33 cellular contexts compared by ENCODE assay signal in genomic region chr5:1934056-1934394, GRCh38. TPM values are rescaled to one million over a fixed set of nuclear protein-coding genes. Genes with fewer than 3 reads are reported as not detected.
"Had no signal": no experiment of that assay in that cellular context is flagged by ENCODE, and none has a peak within 500 bp of the region (broad histone marks: within the 10 kb centered on the region; RNA-seq: fewer than 3 reads in every experiment).

No MANE protein-coding gene starts in this region.

- H3K27ac ChIP-seq: Peyer's patch, SJSA1 had no signal

- H3K9me3 Mint-ChIP-seq: activated CD4-positive, alpha-beta memory T cell treated with anti-CD3 and anti-CD28 coated beads for 36 hours; activated naive CD4-positive, alpha-beta T cell treated with anti-CD3 and anti-CD28 coated beads, Interleukin-2, amount 10 ng/mL, durations not matched to agents 7 days and 5 days; activated naive CD8-positive, alpha-beta T cell treated with anti-CD3 and anti-CD28 coated beads, Interleukin-2, amount 50 U/mL, for 24 hours; T-helper 1 cell treated with Interleukin-12 subunit alpha and Interleukin-12 subunit beta and Interleukin-4 antibody, amounts not matched to agents 30 μg/mL and 1 μg/mL, for 36 hours; T-helper 2 cell treated with Interferon-gamma antibody and Interleukin-4, amounts not matched to agents 5 μg/mL and 100 μg/mL, for 36 hours had no signal

- H3K4me3 ChIP-seq: Peyer's patch, SJSA1 had no signal

- H3K9me3 ChIP-seq: SK-N-SH had no signal

- H3K36me3 Mint-ChIP-seq: activated CD4-positive, alpha-beta memory T cell treated with anti-CD3 and anti-CD28 coated beads for 36 hours; activated CD8-positive, alpha-beta memory T cell treated with anti-CD3 and anti-CD28 coated beads, Interleukin-2, amount 10 ng/mL, durations not matched to agents 7 days and 5 days; activated naive CD4-positive, alpha-beta T cell treated with anti-CD3 and anti-CD28 coated beads, Interleukin-2, amount 10 ng/mL, durations not matched to agents 7 days and 5 days; activated naive CD8-positive, alpha-beta T cell; brain had no signal

- H3K36me3 ChIP-seq: Peyer's patch, SJSA1 had no signal

- H3K4me1 Mint-ChIP-seq: activated CD4-positive, alpha-beta T cell treated with anti-CD3 and anti-CD28 coated beads for 36 hours; activated CD8-positive, alpha-beta memory T cell treated with anti-CD3 and anti-CD28 coated beads, Interleukin-2, amount 10 ng/mL, durations not matched to agents 7 days and 5 days; activated naive CD4-positive, alpha-beta T cell treated with anti-CD3 and anti-CD28 coated beads, Interleukin-2, amount 10 ng/mL, durations not matched to agents 7 days and 5 days; activated naive CD8-positive, alpha-beta T cell treated with anti-CD3 and anti-CD28 coated beads, Interleukin-2, amount 50 U/mL, for 24 hours; brain had no signal

- H3K4me2 ChIP-seq: SK-N-SH had no signal

- H3K4me3 Mint-ChIP-seq: activated CD4-positive, alpha-beta memory T cell treated with anti-CD3 and anti-CD28 coated beads for 36 hours; activated CD4-positive, alpha-beta T cell treated with anti-CD3 and anti-CD28 coated beads for 36 hours; activated CD8-positive, alpha-beta memory T cell treated with anti-CD3 and anti-CD28 coated beads, Interleukin-2, amount 10 ng/mL, durations not matched to agents 7 days and 5 days; activated naive CD4-positive, alpha-beta T cell treated with anti-CD3 and anti-CD28 coated beads, Interleukin-2, amount 10 ng/mL, durations not matched to agents 7 days and 5 days; activated naive CD8-positive, alpha-beta T cell; activated naive CD8-positive, alpha-beta T cell treated with anti-CD3 and anti-CD28 coated beads, Interleukin-2, amount 50 U/mL, for 24 hours; brain; T-helper 1 cell treated with Interleukin-12 subunit alpha and Interleukin-12 subunit beta and Interleukin-4 antibody, amounts not matched to agents 30 μg/mL and 1 μg/mL, for 36 hours; T-helper 2 cell treated with Interferon-gamma antibody and Interleukin-4, amounts not matched to agents 5 μg/mL and 100 μg/mL, for 36 hours had no signal

- H3K9ac ChIP-seq: SK-N-SH had no signal

- H3K4me1 ChIP-seq: SJSA1 had no signal

- ATAC-seq: activated CD4-positive, alpha-beta T cell treated with anti-CD3 and anti-CD28 coated beads for 36 hours; activated CD8-positive, alpha-beta memory T cell treated with anti-CD3 and anti-CD28 coated beads, Interleukin-2, amount 10 ng/mL, durations not matched to agents 7 days and 5 days; activated naive CD8-positive, alpha-beta T cell treated with anti-CD3 and anti-CD28 coated beads, Interleukin-2, amount 50 U/mL, for 24 hours had no signal

- DNase-seq: activated CD4-positive, alpha-beta memory T cell treated with anti-CD3 and anti-CD28 coated beads for 36 hours; activated CD4-positive, alpha-beta T cell treated with anti-CD3 and anti-CD28 coated beads for 36 hours; activated CD4-positive, alpha-beta T cell treated with anti-CD3 and anti-CD28 coated beads, Interleukin-2, amount 50 U/mL, for 1 hour; activated CD8-positive, alpha-beta memory T cell treated with anti-CD3 and anti-CD28 coated beads for 24 hours; activated CD8-positive, alpha-beta memory T cell treated with anti-CD3 and anti-CD28 coated beads, Interleukin-2, amount 10 ng/mL, durations not matched to agents 7 days and 5 days; activated CD8-positive, alpha-beta memory T cell treated with anti-CD3 and anti-CD28 coated beads, Interleukin-2, amount 50 U/mL, for 48 hours; activated effector memory CD4-positive, alpha-beta T cell treated with Interleukin-2 at 50 U/mL for 16 hours; activated naive CD4-positive, alpha-beta T cell treated with anti-CD3 and anti-CD28 coated beads, Interleukin-2, amount 10 ng/mL, durations not matched to agents 7 days and 5 days; activated naive CD8-positive, alpha-beta T cell treated with anti-CD3 and anti-CD28 coated beads, Interleukin-2, amount 50 U/mL, for 24 hours; activated T-cell treated with anti-CD3 and anti-CD28 coated beads, Interleukin-2, amount 50 U/mL, for 48 hours; anterior cingulate cortex; caudate nucleus; cerebellar nuclear complex; NCI-H1092 treated with DMSO at 0.1 percent for 48 hours; NCI-H1417; NCI-H146; NCI-H187; NCI-H2029 treated with DMSO at 0.1 percent for 48 hours; NCI-H2107; NCI-H2171; NCI-H510A; NCI-H526; NCI-H774; Peyer's patch; RPMI8226; SHP77 treated with DMSO at 0.1 percent for 48 hours; SK-N-SH had no signal

- H3K27ac Mint-ChIP-seq: activated CD4-positive, alpha-beta memory T cell treated with anti-CD3 and anti-CD28 coated beads for 36 hours; activated CD4-positive, alpha-beta T cell treated with anti-CD3 and anti-CD28 coated beads for 36 hours; activated CD8-positive, alpha-beta memory T cell treated with anti-CD3 and anti-CD28 coated beads, Interleukin-2, amount 10 ng/mL, durations not matched to agents 7 days and 5 days; activated naive CD4-positive, alpha-beta T cell treated with anti-CD3 and anti-CD28 coated beads, Interleukin-2, amount 10 ng/mL, durations not matched to agents 7 days and 5 days; activated naive CD8-positive, alpha-beta T cell; activated naive CD8-positive, alpha-beta T cell treated with anti-CD3 and anti-CD28 coated beads, Interleukin-2, amount 50 U/mL, for 24 hours; brain; T-helper 1 cell treated with Interleukin-12 subunit alpha and Interleukin-12 subunit beta and Interleukin-4 antibody, amounts not matched to agents 30 μg/mL and 1 μg/mL, for 36 hours; T-helper 2 cell treated with Interferon-gamma antibody and Interleukin-4, amounts not matched to agents 5 μg/mL and 100 μg/mL, for 36 hours had no signal

RNA-seq across cellular contexts. Expression of gene IRX4, which starts 51.3 kb away (rescaled TPM):
- total RNA-seq: activated CD4-positive, alpha-beta memory T cell treated with anti-CD3 and anti-CD28 coated beads for 36 hours; activated CD4-positive, alpha-beta T cell treated with anti-CD3 and anti-CD28 coated beads for 36 hours; activated CD8-positive, alpha-beta memory T cell treated with anti-CD3 and anti-CD28 coated beads, Interleukin-2, amount 10 ng/mL, durations not matched to agents 7 days and 5 days; M059J; Peyer's patch; SJSA1 had no signal
- polyA plus RNA-seq: SK-N-SH had no signal
